1 cellular context compared by ENCODE assay signal in genomic region chr15:25862087-25862468, GRCh38.
A peak's percentile ranks its signal among the peaks of the same experiment; 100 is the strongest.
TF ChIP-seq lines count a peak whose summit lies in the region.

No MANE protein-coding gene starts in this region.

TF ChIP-seq in HepG2, 621 proteins besides CTCF, POLR2A, EP300 and RAD21 (continued from another document):
- TF ChIP-seq, protein P1, sequence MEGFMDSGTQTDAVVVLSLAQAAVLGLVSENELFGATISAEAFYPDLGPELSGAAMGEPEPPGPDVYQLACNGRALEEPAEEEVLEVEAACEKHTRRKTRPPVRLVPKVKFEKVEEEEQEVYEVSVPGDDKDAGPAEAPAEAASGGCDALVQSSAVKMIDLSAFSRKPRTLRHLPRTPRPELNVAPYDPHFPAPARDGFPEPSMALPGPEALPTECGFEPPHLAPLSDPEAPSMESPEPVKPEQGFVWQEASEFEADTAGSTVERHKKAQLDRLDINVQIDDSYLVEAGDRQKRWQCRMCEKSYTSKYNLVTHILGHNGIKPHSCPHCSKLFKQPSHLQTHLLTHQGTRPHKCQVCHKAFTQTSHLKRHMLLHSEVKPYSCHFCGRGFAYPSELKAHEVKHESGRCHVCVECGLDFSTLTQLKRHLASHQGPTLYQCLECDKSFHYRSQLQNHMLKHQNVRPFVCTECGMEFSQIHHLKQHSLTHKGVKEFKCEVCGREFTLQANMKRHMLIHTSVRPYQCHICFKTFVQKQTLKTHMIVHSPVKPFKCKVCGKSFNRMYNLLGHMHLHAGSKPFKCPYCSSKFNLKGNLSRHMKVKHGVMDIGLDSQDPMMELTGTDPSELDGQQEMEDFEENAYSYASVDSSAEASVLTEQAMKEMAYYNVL (CRISPR knock-in tag; IDR thresholded peaks at IDR 0.05; ENCODE audit: borderline replicate concordance), result no peak
- TF ChIP-seq ZNF672 (CRISPR knock-in tag; IDR thresholded peaks at IDR 0.05), result no peak
- TF ChIP-seq ZNF687 (CRISPR knock-in tag; IDR thresholded peaks at IDR 0.05), result peak; percentile 35; the same call in 1 of the 2 replicates
